In genomic region chr1:172497230-172497629, GRCh38 we compare ENCODE assay signal across 10 cellular contexts. TPM values are rescaled to one million over a fixed set of nuclear protein-coding genes. Genes with fewer than 3 reads are reported as not detected.
DNase-seq lines count a peak whose midpoint lies in the region; ATAC-seq and TF ChIP-seq lines count a peak whose summit lies in the region.
"Had no signal": no experiment of that assay in that cellular context is flagged by ENCODE, and none has a peak within 500 bp of the region (broad histone marks: within the 10 kb centered on the region; RNA-seq: fewer than 3 reads in every experiment).

No MANE protein-coding gene starts in this region.

- DNase-seq in Right ventricle myocardium superior (no peak), Right ventricle myocardium inferior (ENCODE audit: missing footprints) (no peak), UCSD-AML1 (lab: John Stamatoyannopoulos, UW; ENCODE audit: unreplicated experiment) (peak; percentile 18), right cardiac atrium (peak in 1 of 3 donors; percentile 50), testis (no peak), NCI-H2227 (lab: John Stamatoyannopoulos, UW; ENCODE audit: unreplicated experiment) (no peak), mesenteric fat pad (ENCODE audit: low spot score) (no peak), KG1 (lab: John Stamatoyannopoulos, UW) (no peak)
- DNase-seq: ACHN; activated T-cell treated with anti-CD3 and anti-CD28 coated beads, Interleukin-2, amount 50 U/mL, for 24 hours had no signal

- H3K27me3 ChIP-seq in right cardiac atrium (ENCODE audit: control insufficient read depth, insufficient read depth), result no peaks in the 10 kb centered on the region
- no peaks in the 10 kb centered on the region for H3K27me3 ChIP-seq in testis

- no peak overlapping the region for H3K4me3 ChIP-seq in right cardiac atrium (ENCODE audit: low read length)
- H3K4me3 ChIP-seq in testis, result no peak overlapping the region

- intact Hi-C loops in Right ventricle myocardium superior (cut with DNase I) (no loop called here), Right ventricle myocardium inferior (cut with DNase I) (no loop called here), right cardiac atrium (cut with DNase I) (no loop called here), testis (cut with DNase I; ENCODE audit: low total_unique reads) (no loop called here)

- no peak for TF ChIP-seq POLR2A in testis (IDR thresholded peaks at IDR 0.05)

- ATAC-seq in Right ventricle myocardium superior (ENCODE audit: poor library complexity) (peak; percentile 29), Right ventricle myocardium inferior (no peak), right cardiac atrium (peak; percentile 38 to 48)

- TF ChIP-seq CTCF in testis (IDR thresholded peaks at IDR 0.05), result no peak

- no peaks in the 10 kb centered on the region for H3K36me3 ChIP-seq in testis (ENCODE audit: low read depth, missing control alignments)

- no peaks in the 10 kb centered on the region for H3K9me3 ChIP-seq in right cardiac atrium (ENCODE audit: control insufficient read depth, low read length)
- H3K9me3 ChIP-seq in testis, result no peaks in the 10 kb centered on the region

- 22% methylated on average over 5 of the region's 5 CpGs for WGBS in right cardiac atrium
- WGBS in testis, 2 donors, result 29 to 39% methylated on average over 5 of the region's 5 CpGs

- peak overlapping the region; percentile 54 for H3K27ac ChIP-seq in right cardiac atrium (ENCODE audit: low read length)
- H3K27ac ChIP-seq in testis, result peak overlapping the region; percentile 26 to 59

- H3K4me1 ChIP-seq in right cardiac atrium (ENCODE audit: control insufficient read depth, insufficient read depth, low read length), result peaks cover 2% of the 10 kb centered on the region
- peaks cover 12% of the 10 kb centered on the region for H3K4me1 ChIP-seq in testis

RNA-seq across cellular contexts. Expression of gene SUCO, which starts 35.7 kb away (rescaled TPM):
- total RNA-seq in Right ventricle myocardium superior (15.9 TPM), Right ventricle myocardium inferior (17.9 TPM), right cardiac atrium (10 to 100 TPM; 31.4 to 36.1 (median 32.0) TPM), testis (100 to 1,000 TPM; 126 to 139 TPM), mesenteric fat pad (22.1 TPM)
- polyA plus RNA-seq in right cardiac atrium (10.3 TPM), testis (ENCODE audit: insufficient read depth, low read depth, low replicate concordance) (47.8 TPM)

RNA-seq across cellular contexts. Expression of gene PIGC, which starts 53.4 kb away (rescaled TPM):
- total RNA-seq in Right ventricle myocardium superior, result 12.7 TPM
- 13.5 TPM for total RNA-seq in Right ventricle myocardium inferior
- total RNA-seq in right cardiac atrium, result 10 to 100 TPM; 15.0 to 19.1 (median 18.5) TPM
- polyA plus RNA-seq in right cardiac atrium, result 20.6 TPM
- total RNA-seq in testis, result 10 to 100 TPM; 25.2 to 31.3 TPM
- polyA plus RNA-seq in testis (ENCODE audit: insufficient read depth, low read depth, low replicate concordance), result 45.6 TPM
- total RNA-seq in mesenteric fat pad, result 16.6 TPM
